ENCODE assay signal across 22 cellular contexts in genomic region chr15:82100116-82100795, GRCh38. TPM values are rescaled to one million over a fixed set of nuclear protein-coding genes. Genes with fewer than 3 reads are reported as not detected.
DNase-seq lines count a peak whose midpoint lies in the region; ATAC-seq and TF ChIP-seq lines count a peak whose summit lies in the region.
"Had no signal": no experiment of that assay in that cellular context is flagged by ENCODE, and none has a peak within 500 bp of the region (broad histone marks: within the 10 kb centered on the region; RNA-seq: fewer than 3 reads in every experiment).

No MANE protein-coding gene starts in this region.

- no peaks in the 10 kb centered on the region for H3K9me3 Mint-ChIP-seq in Calu3 (ENCODE audit: low read depth, unreplicated experiment)
- H3K9me3 Mint-ChIP-seq: stimulated activated naive B cell treated with anti-CD40 and anti-IgM and Interleukin-4, amounts not matched to agents 10 μg/mL and 1 μg/mL and 100 μg/mL, for 72 hours; T-helper 2 cell treated with Interferon-gamma antibody and Interleukin-4, amounts not matched to agents 5 μg/mL and 100 μg/mL, for 36 hours had no signal

- no peak overlapping the region for H3K27ac ChIP-seq in A673 (ENCODE audit: low read depth, low read length, poor library complexity, severe bottlenecking)
- peak overlapping the region; percentile 13 for H3K27ac ChIP-seq in mesodermal cell (ENCODE audit: low read depth, low read length, severe bottlenecking)
- H3K27ac ChIP-seq: breast epithelium, KMS-11 had no signal

- no peak overlapping the region for H3K4me3 Mint-ChIP-seq in Calu3 (ENCODE audit: low read depth, unreplicated experiment)
- H3K4me3 Mint-ChIP-seq: activated naive CD8-positive, alpha-beta T cell; stimulated activated naive B cell treated with anti-CD40 and anti-IgM and Interleukin-4, amounts not matched to agents 10 μg/mL and 1 μg/mL and 100 μg/mL, for 72 hours; T-helper 2 cell treated with Interferon-gamma antibody and Interleukin-4, amounts not matched to agents 5 μg/mL and 100 μg/mL, for 36 hours had no signal

- CTCF ChIA-PET in A673 (lab: Charles Lee) (no interaction called here), Calu3 (lab: Charles Lee) (interaction anchor here (0.6 kb wide), 2 partner anchors 66 to 69 kb away, joined by 3 read pairs; no protein-coding TSS in a partner anchor)

- BruUV-seq in A673 (replicated peaks; lab: Mats Ljungman, UMichigan) = no TSS peak
- no TSS peak for BruUV-seq in Calu3 (replicated peaks; lab: Mats Ljungman, UMichigan)

- H3K4me1 ChIP-seq in A673 (ENCODE audit: insufficient read depth, low read length, poor library complexity, severe bottlenecking) = no peaks in the 10 kb centered on the region
- H3K4me1 ChIP-seq in mesodermal cell (ENCODE audit: control insufficient read depth, insufficient read depth, low read length, poor library complexity, severe bottlenecking) = no peaks in the 10 kb centered on the region
- H3K4me1 ChIP-seq: breast epithelium had no signal

- no peak for ATAC-seq in HG02970 (IDR thresholded peaks at IDR 0.05; ENCODE audit: low FRiP score, unreplicated experiment)
- ATAC-seq: stimulated activated naive B cell treated with anti-CD40 and anti-IgM and Interleukin-4, amounts not matched to agents 10 μg/mL and 1 μg/mL and 100 μg/mL, for 72 hours had no signal

- POLR2A ChIA-PET in A673 (lab: Charles Lee; ENCODE audit: low non-redundant PET) = no interaction called here

- no peaks in the 10 kb centered on the region for H3K9me3 ChIP-seq in A673 (ENCODE audit: low read depth, low read length, poor library complexity, severe bottlenecking)
- H3K9me3 ChIP-seq in mesodermal cell (ENCODE audit: control insufficient read depth, low read length) = no peaks in the 10 kb centered on the region
- H3K9me3 ChIP-seq: breast epithelium had no signal

- no peaks in the 10 kb centered on the region for H3K27me3 ChIP-seq in A673 (replicated peaks; ENCODE audit: insufficient read depth, low read depth, low read length, poor library complexity)
- H3K27me3 ChIP-seq: breast epithelium had no signal

- intact Hi-C loops in A673 (cut with micrococcal nuclease; ENCODE audit: unreplicated experiment) (no loop called here), Calu3 (cut with micrococcal nuclease; ENCODE audit: unreplicated experiment) (loop anchor here (10.0 kb wide), 1 partner anchor 265 kb away; no protein-coding TSS in a partner anchor)

- WGBS in mesodermal cell (ENCODE audit: insufficient coverage in 2 of 2), 2 experiments = 31 to 48% methylated on average over 4 to 5 of the region's 9 CpGs

- H3K4me3 ChIP-seq in A673 (ENCODE audit: low read depth, low read length, poor library complexity, severe bottlenecking) = no peak overlapping the region
- no peak overlapping the region for H3K4me3 ChIP-seq in mesodermal cell (ENCODE audit: extremely low read depth, insufficient read depth, low read length, poor library complexity, severe bottlenecking)
- H3K4me3 ChIP-seq: breast epithelium, skin epidermis had no signal

- peak; percentile 19 for DNase-seq in A673 (ENCODE audit: low spot score)
- peak; percentile 12 for DNase-seq in HCEC 1CT
- peak; percentile 16 for DNase-seq in cerebellar cortex (ENCODE audit: low spot score)
- no peak for DNase-seq in islet precursor cell
- DNase-seq in Calu3 = no peak
- DNase-seq in GM10266 (ENCODE audit: extremely low spot score) = no peak
- DNase-seq: activated CD4-positive, alpha-beta T cell treated with anti-CD3 and anti-CD28 coated beads for 4 hours; activated T-cell treated with anti-CD3 and anti-CD28 coated beads for 4 hours; GF-D8; mesenchymal stem cell; NCI-H1092 treated with DMSO at 0.1 percent for 48 hours; NCI-H2227 treated with DMSO at 0.1 percent for 48 hours; occipital lobe; stimulated activated naive B cell treated with anti-CD40 and anti-IgM and Interleukin-4, amounts not matched to agents 10 μg/mL and 1 μg/mL and 100 μg/mL, for 72 hours; trophoblast cell had no signal

- H3K36me3 ChIP-seq in A673 (ENCODE audit: insufficient read depth, low read length, poor library complexity, severe bottlenecking) (no peaks in the 10 kb centered on the region), mesodermal cell (ENCODE audit: control insufficient read depth, insufficient read depth, low read length) (no peaks in the 10 kb centered on the region)
- H3K36me3 ChIP-seq: breast epithelium had no signal

- no peak overlapping the region for H3K27ac Mint-ChIP-seq in Calu3 (ENCODE audit: unreplicated experiment)
- H3K27ac Mint-ChIP-seq: activated naive CD8-positive, alpha-beta T cell; stimulated activated naive B cell treated with anti-CD40 and anti-IgM and Interleukin-4, amounts not matched to agents 10 μg/mL and 1 μg/mL and 100 μg/mL, for 72 hours; T-helper 2 cell treated with Interferon-gamma antibody and Interleukin-4, amounts not matched to agents 5 μg/mL and 100 μg/mL, for 36 hours had no signal

- H3K36me3 Mint-ChIP-seq in Calu3 (ENCODE audit: insufficient read depth, unreplicated experiment) = no peaks in the 10 kb centered on the region
- H3K36me3 Mint-ChIP-seq: activated naive CD8-positive, alpha-beta T cell; stimulated activated naive B cell treated with anti-CD40 and anti-IgM and Interleukin-4, amounts not matched to agents 10 μg/mL and 1 μg/mL and 100 μg/mL, for 72 hours had no signal

- H3K4me1 Mint-ChIP-seq in Calu3 (ENCODE audit: low read depth, unreplicated experiment) = no peaks in the 10 kb centered on the region
- H3K4me1 Mint-ChIP-seq: stimulated activated naive B cell treated with anti-CD40 and anti-IgM and Interleukin-4, amounts not matched to agents 10 μg/mL and 1 μg/mL and 100 μg/mL, for 72 hours had no signal

- no peak for TF ChIP-seq CTCF in A673 (conservative IDR thresholded peaks at IDR 0.05; ENCODE audit: low read depth, low read length)
- TF ChIP-seq CTCF in Calu3 (IDR thresholded peaks at IDR 0.05; ENCODE audit: unreplicated experiment) = no peak
- no peak for TF ChIP-seq CTCF in GM10266 (IDR thresholded peaks at IDR 0.05; ENCODE audit: control insufficient read depth, insufficient read depth, low read depth, missing control alignments)

- peaks cover 61% of the 10 kb centered on the region for H3K27me3 Mint-ChIP-seq in Calu3 (ENCODE audit: unreplicated experiment)
- H3K27me3 Mint-ChIP-seq: activated naive CD8-positive, alpha-beta T cell had no signal

RNA-seq across cellular contexts. Expression of gene MEX3B, which starts 54.4 kb away (rescaled TPM):
- total RNA-seq in A673 (2021) = 5.5 and 6.9 TPM in 2 replicates
- 26.8 TPM for polyA plus RNA-seq in mesodermal cell (2013, experiment 1 of 2)
- polyA plus RNA-seq in mesodermal cell (2013, experiment 2 of 2) = 23.0 TPM
- 1.7 and 2.0 TPM in 2 replicates for total RNA-seq in Calu3 (2022)

Comparison
In these comparisons a context has a peak if more than half of its experiments do, and no peak if none do; other contexts are left out.
1. DNase-seq: peak in A673 (single experiment), HCEC 1CT (single experiment) and cerebellar cortex (single experiment); none in islet precursor cell (single experiment), Calu3 (single experiment) and GM10266 (single experiment).